ENCODE assay signal across 1 cellular context in the genomic region with DNA sequence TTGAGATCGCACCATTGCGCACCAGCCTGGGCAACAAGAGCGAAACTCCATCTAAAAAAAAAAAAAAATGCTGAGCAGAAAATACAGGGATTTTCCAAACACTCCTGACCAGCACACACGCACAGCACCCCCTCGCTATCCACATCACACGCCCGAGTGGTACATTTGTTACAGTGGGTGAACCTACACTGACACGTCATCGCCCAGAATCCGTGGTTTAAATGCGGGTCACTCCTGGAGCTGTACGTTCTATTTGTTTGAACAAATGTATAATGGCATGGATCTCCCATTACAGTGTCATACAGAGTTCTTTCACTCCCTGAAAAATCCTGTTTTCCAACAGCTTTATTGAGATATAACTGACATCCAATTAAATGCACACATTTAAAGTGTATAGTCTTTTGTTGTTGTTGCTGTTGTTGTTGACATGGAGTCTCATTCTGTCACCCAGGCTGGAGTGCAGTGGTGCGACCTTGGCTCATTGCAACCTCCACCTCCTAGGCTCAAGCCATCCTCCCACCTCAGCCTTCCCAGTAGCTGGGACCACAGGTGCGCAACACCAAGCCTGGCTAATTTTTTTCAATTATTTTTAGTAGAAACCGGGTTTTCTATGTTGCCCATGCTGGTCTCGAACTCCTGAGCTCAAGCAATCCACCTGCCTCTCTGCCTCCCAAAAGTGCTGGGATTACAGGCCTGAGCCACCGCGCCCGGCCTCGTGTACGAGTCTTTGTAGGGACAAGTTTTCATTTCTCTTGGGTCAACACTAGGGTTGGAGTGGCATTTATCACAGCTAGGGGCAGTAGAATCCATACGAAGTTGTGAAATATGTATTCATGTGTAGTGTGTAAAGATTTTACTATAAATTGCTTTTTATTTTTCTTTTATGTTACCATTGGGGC.
A peak's percentile ranks its signal among the peaks of the same experiment; 100 is the strongest.
TF ChIP-seq lines count a peak whose summit lies in the region.

No MANE protein-coding gene starts in this region.

TF ChIP-seq in HepG2, 621 proteins besides CTCF, POLR2A, EP300 and RAD21 (continued from another document):
- TF ChIP-seq, protein P1, sequence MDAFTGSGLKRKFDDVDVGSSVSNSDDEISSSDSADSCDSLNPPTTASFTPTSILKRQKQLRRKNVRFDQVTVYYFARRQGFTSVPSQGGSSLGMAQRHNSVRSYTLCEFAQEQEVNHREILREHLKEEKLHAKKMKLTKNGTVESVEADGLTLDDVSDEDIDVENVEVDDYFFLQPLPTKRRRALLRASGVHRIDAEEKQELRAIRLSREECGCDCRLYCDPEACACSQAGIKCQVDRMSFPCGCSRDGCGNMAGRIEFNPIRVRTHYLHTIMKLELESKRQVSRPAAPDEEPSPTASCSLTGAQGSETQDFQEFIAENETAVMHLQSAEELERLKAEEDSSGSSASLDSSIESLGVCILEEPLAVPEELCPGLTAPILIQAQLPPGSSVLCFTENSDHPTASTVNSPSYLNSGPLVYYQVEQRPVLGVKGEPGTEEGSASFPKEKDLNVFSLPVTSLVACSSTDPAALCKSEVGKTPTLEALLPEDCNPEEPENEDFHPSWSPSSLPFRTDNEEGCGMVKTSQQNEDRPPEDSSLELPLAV (CRISPR knock-in tag; conservative IDR thresholded peaks at IDR 0.05; ENCODE audit: low read depth), result no peak
- TF ChIP-seq CEBPB (IDR thresholded peaks at IDR 0.05; ENCODE audit: borderline replicate concordance, low read depth, low read length) (peak; percentile 86), ZNF430 (CRISPR knock-in tag; IDR thresholded peaks at IDR 0.05) (0 out of 2 replicates have a peak, but pooled peaks have one; percentile 29), HIVEP1 (CRISPR knock-in tag; IDR thresholded peaks at IDR 0.05) (no peak), ZBTB7A (CRISPR knock-in tag; IDR thresholded peaks at IDR 0.05) (no peak), JARID2 (CRISPR knock-in tag; IDR thresholded peaks at IDR 0.05; ENCODE audit: insufficient replicate concordance) (no peak), ZNF563 (CRISPR knock-in tag; IDR thresholded peaks at IDR 0.05) (no peak), ZBTB38 (CRISPR knock-in tag; IDR thresholded peaks at IDR 0.05) (0 out of 2 replicates have a peak, but pooled peaks have one; percentile 11), ZNF367 (CRISPR knock-in tag; IDR thresholded peaks at IDR 0.05; ENCODE audit: borderline replicate concordance) (no peak), RXRA (CRISPR knock-in tag; IDR thresholded peaks at IDR 0.05) (no peak), ARNT2 (CRISPR knock-in tag; IDR thresholded peaks at IDR 0.05; ENCODE audit: low read depth) (no peak), ZNF614 (CRISPR knock-in tag; IDR thresholded peaks at IDR 0.05; ENCODE audit: borderline replicate concordance) (no peak; the same call in 1 of the 2 replicates), ZNF121 (CRISPR knock-in tag; IDR thresholded peaks at IDR 0.05) (0 out of 2 replicates have a peak, but pooled peaks have one; percentile 26), ZNF230 (CRISPR knock-in tag; IDR thresholded peaks at IDR 0.05) (no peak), ELF1 (CRISPR knock-in tag; IDR thresholded peaks at IDR 0.05) (no peak), SMC3 (IDR thresholded peaks at IDR 0.05; ENCODE audit: low read length) (peak; percentile 39), NR1H2 (CRISPR knock-in tag; IDR thresholded peaks at IDR 0.05; ENCODE audit: borderline replicate concordance, low read depth) (no peak), ZNF782 (CRISPR knock-in tag; IDR thresholded peaks at IDR 0.05; ENCODE audit: borderline replicate concordance) (no peak), ZNF879 (CRISPR knock-in tag; IDR thresholded peaks at IDR 0.05) (no peak), KAT8 (CRISPR knock-in tag; IDR thresholded peaks at IDR 0.05) (0 out of 2 replicates have a peak, but pooled peaks have one; percentile 37), CEBPG (CRISPR knock-in tag; IDR thresholded peaks at IDR 0.05) (peak; percentile 68), HDAC2 (CRISPR knock-in tag; IDR thresholded peaks at IDR 0.05) (peak; percentile 53), RCOR2 (CRISPR knock-in tag; IDR thresholded peaks at IDR 0.05) (0 out of 2 replicates have a peak, but pooled peaks have one; percentile 5)
- TF ChIP-seq, protein P2, sequence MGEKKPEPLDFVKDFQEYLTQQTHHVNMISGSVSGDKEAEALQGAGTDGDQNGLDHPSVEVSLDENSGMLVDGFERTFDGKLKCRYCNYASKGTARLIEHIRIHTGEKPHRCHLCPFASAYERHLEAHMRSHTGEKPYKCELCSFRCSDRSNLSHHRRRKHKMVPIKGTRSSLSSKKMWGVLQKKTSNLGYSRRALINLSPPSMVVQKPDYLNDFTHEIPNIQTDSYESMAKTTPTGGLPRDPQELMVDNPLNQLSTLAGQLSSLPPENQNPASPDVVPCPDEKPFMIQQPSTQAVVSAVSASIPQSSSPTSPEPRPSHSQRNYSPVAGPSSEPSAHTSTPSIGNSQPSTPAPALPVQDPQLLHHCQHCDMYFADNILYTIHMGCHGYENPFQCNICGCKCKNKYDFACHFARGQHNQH (CRISPR knock-in tag; IDR thresholded peaks at IDR 0.05), result peak; percentile 31; the same call in 1 of the 2 replicates
- TF ChIP-seq, protein P3, sequence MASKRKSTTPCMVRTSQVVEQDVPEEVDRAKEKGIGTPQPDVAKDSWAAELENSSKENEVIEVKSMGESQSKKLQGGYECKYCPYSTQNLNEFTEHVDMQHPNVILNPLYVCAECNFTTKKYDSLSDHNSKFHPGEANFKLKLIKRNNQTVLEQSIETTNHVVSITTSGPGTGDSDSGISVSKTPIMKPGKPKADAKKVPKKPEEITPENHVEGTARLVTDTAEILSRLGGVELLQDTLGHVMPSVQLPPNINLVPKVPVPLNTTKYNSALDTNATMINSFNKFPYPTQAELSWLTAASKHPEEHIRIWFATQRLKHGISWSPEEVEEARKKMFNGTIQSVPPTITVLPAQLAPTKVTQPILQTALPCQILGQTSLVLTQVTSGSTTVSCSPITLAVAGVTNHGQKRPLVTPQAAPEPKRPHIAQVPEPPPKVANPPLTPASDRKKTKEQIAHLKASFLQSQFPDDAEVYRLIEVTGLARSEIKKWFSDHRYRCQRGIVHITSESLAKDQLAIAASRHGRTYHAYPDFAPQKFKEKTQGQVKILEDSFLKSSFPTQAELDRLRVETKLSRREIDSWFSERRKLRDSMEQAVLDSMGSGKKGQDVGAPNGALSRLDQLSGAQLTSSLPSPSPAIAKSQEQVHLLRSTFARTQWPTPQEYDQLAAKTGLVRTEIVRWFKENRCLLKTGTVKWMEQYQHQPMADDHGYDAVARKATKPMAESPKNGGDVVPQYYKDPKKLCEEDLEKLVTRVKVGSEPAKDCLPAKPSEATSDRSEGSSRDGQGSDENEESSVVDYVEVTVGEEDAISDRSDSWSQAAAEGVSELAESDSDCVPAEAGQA (IDR thresholded peaks at IDR 0.05; ENCODE audit: low read depth), result no peak
- TF ChIP-seq, protein P3 (CRISPR knock-in tag; IDR thresholded peaks at IDR 0.05; ENCODE audit: borderline replicate concordance), result no peak
- TF ChIP-seq, protein P4, sequence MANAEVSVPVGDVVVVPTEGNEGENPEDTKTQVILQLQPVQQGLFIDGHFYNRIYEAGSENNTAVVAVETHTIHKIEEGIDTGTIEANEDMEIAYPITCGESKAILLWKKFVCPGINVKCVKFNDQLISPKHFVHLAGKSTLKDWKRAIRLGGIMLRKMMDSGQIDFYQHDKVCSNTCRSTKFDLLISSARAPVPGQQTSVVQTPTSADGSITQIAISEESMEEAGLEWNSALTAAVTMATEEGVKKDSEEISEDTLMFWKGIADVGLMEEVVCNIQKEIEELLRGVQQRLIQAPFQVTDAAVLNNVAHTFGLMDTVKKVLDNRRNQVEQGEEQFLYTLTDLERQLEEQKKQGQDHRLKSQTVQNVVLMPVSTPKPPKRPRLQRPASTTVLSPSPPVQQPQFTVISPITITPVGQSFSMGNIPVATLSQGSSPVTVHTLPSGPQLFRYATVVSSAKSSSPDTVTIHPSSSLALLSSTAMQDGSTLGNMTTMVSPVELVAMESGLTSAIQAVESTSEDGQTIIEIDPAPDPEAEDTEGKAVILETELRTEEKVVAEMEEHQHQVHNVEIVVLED (CRISPR knock-in tag; IDR thresholded peaks at IDR 0.05; ENCODE audit: borderline replicate concordance), result no peak
- TF ChIP-seq, protein P5, sequence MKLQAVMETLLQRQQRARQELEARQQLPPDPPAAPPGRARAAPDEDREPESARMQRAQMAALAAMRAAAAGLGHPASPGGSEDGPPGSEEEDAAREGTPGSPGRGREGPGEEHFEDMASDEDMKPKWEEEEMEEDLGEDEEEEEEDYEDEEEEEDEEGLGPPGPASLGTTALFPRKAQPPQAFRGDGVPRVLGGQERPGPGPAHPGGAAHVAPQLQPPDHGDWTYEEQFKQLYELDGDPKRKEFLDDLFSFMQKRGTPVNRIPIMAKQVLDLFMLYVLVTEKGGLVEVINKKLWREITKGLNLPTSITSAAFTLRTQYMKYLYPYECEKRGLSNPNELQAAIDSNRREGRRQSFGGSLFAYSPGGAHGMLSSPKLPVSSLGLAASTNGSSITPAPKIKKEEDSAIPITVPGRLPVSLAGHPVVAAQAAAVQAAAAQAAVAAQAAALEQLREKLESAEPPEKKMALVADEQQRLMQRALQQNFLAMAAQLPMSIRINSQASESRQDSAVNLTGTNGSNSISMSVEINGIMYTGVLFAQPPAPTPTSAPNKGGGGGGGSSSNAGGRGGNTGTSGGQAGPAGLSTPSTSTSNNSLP (IDR thresholded peaks at IDR 0.05; ENCODE audit: low read depth, low read length), result peak; percentile 81
- TF ChIP-seq, protein P6, sequence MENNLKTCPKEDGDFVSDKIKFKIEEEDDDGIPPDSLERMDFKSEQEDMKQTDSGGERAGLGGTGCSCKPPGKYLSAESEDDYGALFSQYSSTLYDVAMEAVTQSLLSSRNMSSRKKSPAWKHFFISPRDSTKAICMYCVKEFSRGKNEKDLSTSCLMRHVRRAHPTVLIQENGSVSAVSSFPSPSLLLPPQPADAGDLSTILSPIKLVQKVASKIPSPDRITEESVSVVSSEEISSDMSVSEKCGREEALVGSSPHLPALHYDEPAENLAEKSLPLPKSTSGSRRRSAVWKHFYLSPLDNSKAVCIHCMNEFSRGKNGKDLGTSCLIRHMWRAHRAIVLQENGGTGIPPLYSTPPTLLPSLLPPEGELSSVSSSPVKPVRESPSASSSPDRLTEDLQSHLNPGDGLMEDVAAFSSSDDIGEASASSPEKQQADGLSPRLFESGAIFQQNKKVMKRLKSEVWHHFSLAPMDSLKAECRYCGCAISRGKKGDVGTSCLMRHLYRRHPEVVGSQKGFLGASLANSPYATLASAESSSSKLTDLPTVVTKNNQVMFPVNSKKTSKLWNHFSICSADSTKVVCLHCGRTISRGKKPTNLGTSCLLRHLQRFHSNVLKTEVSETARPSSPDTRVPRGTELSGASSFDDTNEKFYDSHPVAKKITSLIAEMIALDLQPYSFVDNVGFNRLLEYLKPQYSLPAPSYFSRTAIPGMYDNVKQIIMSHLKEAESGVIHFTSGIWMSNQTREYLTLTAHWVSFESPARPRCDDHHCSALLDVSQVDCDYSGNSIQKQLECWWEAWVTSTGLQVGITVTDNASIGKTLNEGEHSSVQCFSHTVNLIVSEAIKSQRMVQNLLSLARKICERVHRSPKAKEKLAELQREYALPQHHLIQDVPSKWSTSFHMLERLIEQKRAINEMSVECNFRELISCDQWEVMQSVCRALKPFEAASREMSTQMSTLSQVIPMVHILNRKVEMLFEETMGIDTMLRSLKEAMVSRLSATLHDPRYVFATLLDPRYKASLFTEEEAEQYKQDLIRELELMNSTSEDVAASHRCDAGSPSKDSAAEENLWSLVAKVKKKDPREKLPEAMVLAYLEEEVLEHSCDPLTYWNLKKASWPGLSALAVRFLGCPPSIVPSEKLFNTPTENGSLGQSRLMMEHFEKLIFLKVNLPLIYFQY (CRISPR knock-in tag; IDR thresholded peaks at IDR 0.05; ENCODE audit: borderline replicate concordance), result 0 out of 2 replicates have a peak, but pooled peaks have one; percentile 34
- TF ChIP-seq, protein P7, sequence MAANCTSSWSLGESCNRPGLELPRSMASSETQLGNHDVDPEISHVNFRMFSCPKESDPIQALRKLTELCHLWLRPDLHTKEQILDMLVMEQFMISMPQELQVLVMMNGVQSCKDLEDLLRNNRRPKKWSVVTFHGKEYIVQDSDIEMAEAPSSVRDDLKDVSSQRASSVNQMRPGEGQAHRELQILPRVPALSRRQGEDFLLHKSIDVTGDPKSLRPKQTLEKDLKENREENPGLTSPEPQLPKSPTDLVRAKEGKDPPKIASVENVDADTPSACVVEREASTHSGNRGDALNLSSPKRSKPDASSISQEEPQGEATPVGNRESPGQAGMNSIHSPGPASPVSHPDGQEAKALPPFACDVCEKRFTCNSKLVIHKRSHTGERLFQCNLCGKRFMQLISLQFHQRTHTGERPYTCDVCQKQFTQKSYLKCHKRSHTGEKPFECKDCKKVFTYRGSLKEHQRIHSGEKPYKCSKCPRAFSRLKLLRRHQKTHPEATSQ (CRISPR knock-in tag; IDR thresholded peaks at IDR 0.05; ENCODE audit: borderline replicate concordance), result no peak
